Comparison of ENCODE assay signal across 1 cellular context in the genomic region with DNA sequence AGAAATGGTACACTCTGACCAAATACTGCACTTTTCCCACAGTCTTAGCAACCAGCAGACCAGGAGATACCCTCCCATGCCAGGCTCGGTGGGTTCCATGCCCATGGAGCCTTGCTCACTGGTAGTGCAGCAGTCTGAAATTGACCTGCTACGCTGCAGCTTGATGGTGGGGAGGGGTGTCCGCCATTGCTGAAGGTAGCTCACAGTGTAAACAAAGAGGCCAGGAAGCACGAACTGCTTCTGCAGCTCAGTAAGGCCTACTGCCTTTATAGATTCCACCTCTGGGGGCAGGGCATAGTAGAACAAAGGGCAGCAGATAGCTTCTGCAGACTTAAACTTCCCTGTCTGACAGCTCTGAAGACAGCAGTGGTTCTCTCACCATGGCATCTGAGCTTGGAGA.
TF ChIP-seq lines count a peak whose summit lies in the region.

No MANE protein-coding gene starts in this region.

TF ChIP-seq in WTC11, 78 proteins besides CTCF, POLR2A, EP300 and RAD21 (continued from another document):
- TF ChIP-seq, protein P1, sequence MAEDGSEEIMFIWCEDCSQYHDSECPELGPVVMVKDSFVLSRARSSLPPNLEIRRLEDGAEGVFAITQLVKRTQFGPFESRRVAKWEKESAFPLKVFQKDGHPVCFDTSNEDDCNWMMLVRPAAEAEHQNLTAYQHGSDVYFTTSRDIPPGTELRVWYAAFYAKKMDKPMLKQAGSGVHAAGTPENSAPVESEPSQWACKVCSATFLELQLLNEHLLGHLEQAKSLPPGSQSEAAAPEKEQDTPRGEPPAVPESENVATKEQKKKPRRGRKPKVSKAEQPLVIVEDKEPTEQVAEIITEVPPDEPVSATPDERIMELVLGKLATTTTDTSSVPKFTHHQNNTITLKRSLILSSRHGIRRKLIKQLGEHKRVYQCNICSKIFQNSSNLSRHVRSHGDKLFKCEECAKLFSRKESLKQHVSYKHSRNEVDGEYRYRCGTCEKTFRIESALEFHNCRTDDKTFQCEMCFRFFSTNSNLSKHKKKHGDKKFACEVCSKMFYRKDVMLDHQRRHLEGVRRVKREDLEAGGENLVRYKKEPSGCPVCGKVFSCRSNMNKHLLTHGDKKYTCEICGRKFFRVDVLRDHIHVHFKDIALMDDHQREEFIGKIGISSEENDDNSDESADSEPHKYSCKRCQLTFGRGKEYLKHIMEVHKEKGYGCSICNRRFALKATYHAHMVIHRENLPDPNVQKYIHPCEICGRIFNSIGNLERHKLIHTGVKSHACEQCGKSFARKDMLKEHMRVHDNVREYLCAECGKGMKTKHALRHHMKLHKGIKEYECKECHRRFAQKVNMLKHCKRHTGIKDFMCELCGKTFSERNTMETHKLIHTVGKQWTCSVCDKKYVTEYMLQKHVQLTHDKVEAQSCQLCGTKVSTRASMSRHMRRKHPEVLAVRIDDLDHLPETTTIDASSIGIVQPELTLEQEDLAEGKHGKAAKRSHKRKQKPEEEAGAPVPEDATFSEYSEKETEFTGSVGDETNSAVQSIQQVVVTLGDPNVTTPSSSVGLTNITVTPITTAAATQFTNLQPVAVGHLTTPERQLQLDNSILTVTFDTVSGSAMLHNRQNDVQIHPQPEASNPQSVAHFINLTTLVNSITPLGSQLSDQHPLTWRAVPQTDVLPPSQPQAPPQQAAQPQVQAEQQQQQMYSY (CRISPR knock-in tag; IDR thresholded peaks at IDR 0.05): no peak
- TF ChIP-seq, protein P2, sequence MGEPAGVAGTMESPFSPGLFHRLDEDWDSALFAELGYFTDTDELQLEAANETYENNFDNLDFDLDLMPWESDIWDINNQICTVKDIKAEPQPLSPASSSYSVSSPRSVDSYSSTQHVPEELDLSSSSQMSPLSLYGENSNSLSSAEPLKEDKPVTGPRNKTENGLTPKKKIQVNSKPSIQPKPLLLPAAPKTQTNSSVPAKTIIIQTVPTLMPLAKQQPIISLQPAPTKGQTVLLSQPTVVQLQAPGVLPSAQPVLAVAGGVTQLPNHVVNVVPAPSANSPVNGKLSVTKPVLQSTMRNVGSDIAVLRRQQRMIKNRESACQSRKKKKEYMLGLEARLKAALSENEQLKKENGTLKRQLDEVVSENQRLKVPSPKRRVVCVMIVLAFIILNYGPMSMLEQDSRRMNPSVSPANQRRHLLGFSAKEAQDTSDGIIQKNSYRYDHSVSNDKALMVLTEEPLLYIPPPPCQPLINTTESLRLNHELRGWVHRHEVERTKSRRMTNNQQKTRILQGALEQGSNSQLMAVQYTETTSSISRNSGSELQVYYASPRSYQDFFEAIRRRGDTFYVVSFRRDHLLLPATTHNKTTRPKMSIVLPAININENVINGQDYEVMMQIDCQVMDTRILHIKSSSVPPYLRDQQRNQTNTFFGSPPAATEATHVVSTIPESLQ (CRISPR knock-in tag; IDR thresholded peaks at IDR 0.05): no peak
- no peak for TF ChIP-seq MXD4 (CRISPR knock-in tag; IDR thresholded peaks at IDR 0.05; ENCODE audit: borderline replicate concordance)
- TF ChIP-seq ZNF219 (CRISPR knock-in tag; IDR thresholded peaks at IDR 0.05; ENCODE audit: borderline replicate concordance): no peak
- TF ChIP-seq, protein P3, sequence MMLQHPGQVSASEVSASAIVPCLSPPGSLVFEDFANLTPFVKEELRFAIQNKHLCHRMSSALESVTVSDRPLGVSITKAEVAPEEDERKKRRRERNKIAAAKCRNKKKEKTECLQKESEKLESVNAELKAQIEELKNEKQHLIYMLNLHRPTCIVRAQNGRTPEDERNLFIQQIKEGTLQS (CRISPR knock-in tag; conservative IDR thresholded peaks at IDR 0.05): no peak
- TF ChIP-seq, protein P4, sequence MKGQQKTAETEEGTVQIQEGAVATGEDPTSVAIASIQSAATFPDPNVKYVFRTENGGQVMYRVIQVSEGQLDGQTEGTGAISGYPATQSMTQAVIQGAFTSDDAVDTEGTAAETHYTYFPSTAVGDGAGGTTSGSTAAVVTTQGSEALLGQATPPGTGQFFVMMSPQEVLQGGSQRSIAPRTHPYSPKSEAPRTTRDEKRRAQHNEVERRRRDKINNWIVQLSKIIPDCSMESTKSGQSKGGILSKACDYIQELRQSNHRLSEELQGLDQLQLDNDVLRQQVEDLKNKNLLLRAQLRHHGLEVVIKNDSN (CRISPR knock-in tag; IDR thresholded peaks at IDR 0.05): no peak
- no peak for TF ChIP-seq JAZF1 (CRISPR knock-in tag; IDR thresholded peaks at IDR 0.05)
- TF ChIP-seq, protein P5, sequence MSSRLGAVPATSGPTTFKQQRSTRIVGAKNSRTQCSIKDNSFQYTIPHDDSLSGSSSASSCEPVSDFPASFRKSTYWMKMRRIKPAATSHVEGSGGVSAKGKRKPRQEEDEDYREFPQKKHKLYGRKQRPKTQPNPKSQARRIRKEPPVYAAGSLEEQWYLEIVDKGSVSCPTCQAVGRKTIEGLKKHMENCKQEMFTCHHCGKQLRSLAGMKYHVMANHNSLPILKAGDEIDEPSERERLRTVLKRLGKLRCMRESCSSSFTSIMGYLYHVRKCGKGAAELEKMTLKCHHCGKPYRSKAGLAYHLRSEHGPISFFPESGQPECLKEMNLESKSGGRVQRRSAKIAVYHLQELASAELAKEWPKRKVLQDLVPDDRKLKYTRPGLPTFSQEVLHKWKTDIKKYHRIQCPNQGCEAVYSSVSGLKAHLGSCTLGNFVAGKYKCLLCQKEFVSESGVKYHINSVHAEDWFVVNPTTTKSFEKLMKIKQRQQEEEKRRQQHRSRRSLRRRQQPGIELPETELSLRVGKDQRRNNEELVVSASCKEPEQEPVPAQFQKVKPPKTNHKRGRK (CRISPR knock-in tag; IDR thresholded peaks at IDR 0.05; ENCODE audit: borderline replicate concordance): no peak
- no peak for TF ChIP-seq KAT7 (CRISPR knock-in tag; IDR thresholded peaks at IDR 0.05; ENCODE audit: borderline replicate concordance)
- TF ChIP-seq, protein P6, sequence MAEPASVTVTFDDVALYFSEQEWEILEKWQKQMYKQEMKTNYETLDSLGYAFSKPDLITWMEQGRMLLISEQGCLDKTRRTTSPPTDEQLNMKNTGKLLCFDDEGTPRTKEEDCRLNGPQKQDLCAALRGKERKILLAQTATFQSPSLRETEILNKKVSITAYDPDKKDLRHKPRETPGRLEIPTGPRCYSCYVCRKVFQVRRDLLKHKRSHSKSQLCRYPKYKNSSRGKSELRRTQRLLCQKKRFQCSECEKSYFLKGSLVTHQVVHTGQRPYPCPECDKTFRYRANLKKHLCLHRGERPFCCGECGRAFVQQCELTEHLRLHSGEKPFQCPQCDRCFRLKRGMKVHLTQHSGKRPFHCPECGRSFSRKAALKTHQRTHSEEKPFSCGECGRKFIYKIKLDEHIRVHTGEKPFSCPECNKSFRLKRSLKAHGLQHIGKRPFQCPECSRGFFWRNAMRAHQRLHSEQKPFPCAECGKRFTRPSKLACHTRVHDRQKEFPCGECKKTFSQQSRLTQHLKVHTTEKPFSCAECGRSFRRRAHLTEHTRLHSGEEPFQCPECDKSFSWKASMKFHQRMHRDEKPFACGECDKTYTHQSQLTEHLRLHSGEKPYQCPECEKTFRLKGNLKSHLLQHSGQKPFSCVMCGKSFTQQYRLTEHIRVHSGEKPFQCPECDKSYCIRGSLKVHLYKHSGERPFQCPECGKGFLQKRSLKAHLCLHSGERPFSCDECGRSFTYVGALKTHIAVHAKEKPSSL (CRISPR knock-in tag; conservative IDR thresholded peaks at IDR 0.05): no peak
- TF ChIP-seq, protein P7, sequence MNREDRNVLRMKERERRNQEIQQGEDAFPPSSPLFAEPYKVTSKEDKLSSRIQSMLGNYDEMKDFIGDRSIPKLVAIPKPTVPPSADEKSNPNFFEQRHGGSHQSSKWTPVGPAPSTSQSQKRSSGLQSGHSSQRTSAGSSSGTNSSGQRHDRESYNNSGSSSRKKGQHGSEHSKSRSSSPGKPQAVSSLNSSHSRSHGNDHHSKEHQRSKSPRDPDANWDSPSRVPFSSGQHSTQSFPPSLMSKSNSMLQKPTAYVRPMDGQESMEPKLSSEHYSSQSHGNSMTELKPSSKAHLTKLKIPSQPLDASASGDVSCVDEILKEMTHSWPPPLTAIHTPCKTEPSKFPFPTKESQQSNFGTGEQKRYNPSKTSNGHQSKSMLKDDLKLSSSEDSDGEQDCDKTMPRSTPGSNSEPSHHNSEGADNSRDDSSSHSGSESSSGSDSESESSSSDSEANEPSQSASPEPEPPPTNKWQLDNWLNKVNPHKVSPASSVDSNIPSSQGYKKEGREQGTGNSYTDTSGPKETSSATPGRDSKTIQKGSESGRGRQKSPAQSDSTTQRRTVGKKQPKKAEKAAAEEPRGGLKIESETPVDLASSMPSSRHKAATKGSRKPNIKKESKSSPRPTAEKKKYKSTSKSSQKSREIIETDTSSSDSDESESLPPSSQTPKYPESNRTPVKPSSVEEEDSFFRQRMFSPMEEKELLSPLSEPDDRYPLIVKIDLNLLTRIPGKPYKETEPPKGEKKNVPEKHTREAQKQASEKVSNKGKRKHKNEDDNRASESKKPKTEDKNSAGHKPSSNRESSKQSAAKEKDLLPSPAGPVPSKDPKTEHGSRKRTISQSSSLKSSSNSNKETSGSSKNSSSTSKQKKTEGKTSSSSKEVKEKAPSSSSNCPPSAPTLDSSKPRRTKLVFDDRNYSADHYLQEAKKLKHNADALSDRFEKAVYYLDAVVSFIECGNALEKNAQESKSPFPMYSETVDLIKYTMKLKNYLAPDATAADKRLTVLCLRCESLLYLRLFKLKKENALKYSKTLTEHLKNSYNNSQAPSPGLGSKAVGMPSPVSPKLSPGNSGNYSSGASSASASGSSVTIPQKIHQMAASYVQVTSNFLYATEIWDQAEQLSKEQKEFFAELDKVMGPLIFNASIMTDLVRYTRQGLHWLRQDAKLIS (CRISPR knock-in tag; IDR thresholded peaks at IDR 0.05; ENCODE audit: borderline replicate concordance): no peak
- TF ChIP-seq, protein P8, sequence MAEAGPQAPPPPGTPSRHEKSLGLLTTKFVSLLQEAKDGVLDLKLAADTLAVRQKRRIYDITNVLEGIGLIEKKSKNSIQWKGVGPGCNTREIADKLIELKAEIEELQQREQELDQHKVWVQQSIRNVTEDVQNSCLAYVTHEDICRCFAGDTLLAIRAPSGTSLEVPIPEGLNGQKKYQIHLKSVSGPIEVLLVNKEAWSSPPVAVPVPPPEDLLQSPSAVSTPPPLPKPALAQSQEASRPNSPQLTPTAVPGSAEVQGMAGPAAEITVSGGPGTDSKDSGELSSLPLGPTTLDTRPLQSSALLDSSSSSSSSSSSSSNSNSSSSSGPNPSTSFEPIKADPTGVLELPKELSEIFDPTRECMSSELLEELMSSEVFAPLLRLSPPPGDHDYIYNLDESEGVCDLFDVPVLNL (CRISPR knock-in tag; IDR thresholded peaks at IDR 0.05; ENCODE audit: borderline replicate concordance, low read depth): no peak
- no peak for TF ChIP-seq ZNF416 (CRISPR knock-in tag; IDR thresholded peaks at IDR 0.05)
TF ChIP-seq in WTC11: peak in this region for 0.
